ENCODE assay signal across 10 cellular contexts in the genomic region with DNA sequence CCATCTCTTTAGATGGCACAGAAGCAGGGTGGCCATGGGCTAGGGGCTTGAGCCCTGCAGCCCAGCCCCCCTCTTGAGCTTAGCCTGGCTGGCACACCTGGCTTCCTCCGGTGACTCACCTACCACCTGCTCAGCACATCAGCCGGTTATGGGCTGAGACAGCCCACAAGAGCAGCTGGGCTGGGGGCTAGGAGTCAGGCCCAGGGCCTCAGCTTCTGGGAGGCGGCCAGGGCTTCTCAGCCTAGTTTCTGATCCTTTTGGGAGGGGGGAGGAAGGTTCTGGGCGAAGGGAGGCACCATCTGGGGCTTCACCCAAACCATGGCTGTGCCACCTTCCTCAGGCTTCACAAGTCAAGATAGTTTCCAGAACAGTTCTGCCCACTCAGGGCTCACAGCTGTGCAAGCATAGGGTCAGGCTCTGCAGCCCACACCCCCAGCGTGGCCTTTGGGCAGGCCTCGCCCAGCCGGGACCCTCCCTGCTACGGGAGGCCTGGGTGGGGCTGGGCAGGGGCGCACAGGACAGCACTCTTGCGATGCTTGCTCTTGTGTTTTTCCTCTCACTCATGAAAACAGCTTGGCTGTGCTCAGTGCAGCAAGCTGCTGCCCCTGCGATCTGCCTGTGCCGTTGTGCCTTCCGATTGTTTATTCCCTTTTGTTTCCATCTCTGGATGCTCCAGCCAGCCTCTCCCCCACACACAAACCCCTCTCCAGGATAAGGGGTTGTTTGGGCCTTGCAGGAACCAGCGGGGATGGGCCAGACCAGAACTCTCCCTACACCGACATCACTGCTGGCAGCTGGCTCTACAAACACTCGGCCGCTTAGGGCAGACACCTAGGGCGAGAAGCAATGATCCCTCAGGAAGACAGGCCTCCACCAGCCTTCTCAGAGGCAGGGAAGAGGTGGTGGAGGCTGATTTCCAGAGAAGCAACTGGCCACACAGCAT. TPM values are rescaled to one million over a fixed set of nuclear protein-coding genes. Genes with fewer than 3 reads are reported as not detected.
DNase-seq lines count a peak whose midpoint lies in the region; ATAC-seq and TF ChIP-seq lines count a peak whose summit lies in the region.
"Had no signal": no experiment of that assay in that cellular context is flagged by ENCODE, and none has a peak within 500 bp of the region (broad histone marks: within the 10 kb centered on the region; RNA-seq: fewer than 3 reads in every experiment).

No MANE protein-coding gene starts in this region.

- H3K27me3 Mint-ChIP-seq in natural killer cell treated with Interleukin-12 subunit alpha and Interleukin-12 subunit beta and Interleukin-15 and Interleukin-18, amount 100 ng/mL, for 72 hours: no peaks in the 10 kb centered on the region

- H3K9me3 Mint-ChIP-seq in natural killer cell treated with Interleukin-12 subunit alpha and Interleukin-12 subunit beta and Interleukin-15 and Interleukin-18, amount 100 ng/mL, for 72 hours: no peaks in the 10 kb centered on the region

- CTCF ChIA-PET in RWPE1 (lab: Yijun Ruan, JAX): interaction anchor here (0.7 to 0.9 kb wide), 2 partner anchors 27 to 37 kb away, joined by 4 read pairs; no protein-coding TSS in a partner anchor

- H3K9me3 ChIP-seq in iPS-15b (ENCODE audit: control insufficient read depth, insufficient read depth, low read length) (no peaks in the 10 kb centered on the region), upper lobe of left lung (no peaks in the 10 kb centered on the region)
- H3K9me3 ChIP-seq: Caco-2 had no signal

- H3K36me3 ChIP-seq in iPS-15b (ENCODE audit: control insufficient read depth, insufficient read depth, low read length) (no peaks in the 10 kb centered on the region), upper lobe of left lung (no peaks in the 10 kb centered on the region)

- peak overlapping the region; percentile 47 for H3K9ac ChIP-seq in iPS-15b (ENCODE audit: low read depth, low read length)

- H3K27ac ChIP-seq in RWPE1 (peak overlapping the region; percentile 64), upper lobe of left lung (peak overlapping the region in 1 of 4 donors; percentile 35)

- H3K4me3 ChIP-seq in iPS-15b (ENCODE audit: low read depth, low read length): no peak overlapping the region
- no peak overlapping the region for H3K4me3 ChIP-seq in upper lobe of left lung

- peak; percentile 16 for DNase-seq in activated gamma-delta T cell treated with Interleukin-2 at 50 U/mL for 16 hours
- DNase-seq in activated gamma-delta T cell (lab: John Stamatoyannopoulos, UW): no peak
- DNase-seq in RWPE1 (ENCODE audit: low spot score): peak; percentile 75
- DNase-seq in upper lobe of left lung: peak; percentile 53 to 57
- DNase-seq in natural killer cell treated with Interleukin-12 subunit alpha and Interleukin-12 subunit beta and Interleukin-15 and Interleukin-18, amount 100 ng/mL, for 72 hours (ENCODE audit: low spot score): no peak
- DNase-seq in globus pallidus (ENCODE audit: low spot score): no peak
- DNase-seq: Karpas-422 had no signal

- H3K4me1 Mint-ChIP-seq in natural killer cell treated with Interleukin-12 subunit alpha and Interleukin-12 subunit beta and Interleukin-15 and Interleukin-18, amount 100 ng/mL, for 72 hours (ENCODE audit: low read depth in 2 of 2): peaks cover 24 to 49% of the 10 kb centered on the region in 2 donors

- H3K4me3 Mint-ChIP-seq in natural killer cell treated with Interleukin-12 subunit alpha and Interleukin-12 subunit beta and Interleukin-15 and Interleukin-18, amount 100 ng/mL, for 72 hours: no peak overlapping the region

- ATAC-seq in upper lobe of left lung (ENCODE audit: low FRiP score in 2 of 2) (peak in 1 of 2 donors; percentile 32), GM18858 (IDR thresholded peaks at IDR 0.05; ENCODE audit: unreplicated experiment) (no peak)
- ATAC-seq in natural killer cell treated with Interleukin-12 subunit alpha and Interleukin-12 subunit beta and Interleukin-15 and Interleukin-18, amount 100 ng/mL, for 72 hours: no peak

- 61 to 77% methylated on average over 14 to 18 of the region's 18 CpGs for WGBS in upper lobe of left lung, 2 donors

- TF ChIP-seq CTCF in RWPE1 (conservative IDR thresholded peaks at IDR 0.05; ENCODE audit: low read depth): no peak
- no peak for TF ChIP-seq CTCF in upper lobe of left lung (IDR thresholded peaks at IDR 0.05)

- POLR2A ChIA-PET in RWPE1 (lab: Yijun Ruan, JAX; ENCODE audit: low non-redundant PET): interaction anchor here (0.6 to 0.9 kb wide), 2 partner anchors 32 to 38 kb away, joined by 3 read pairs; no protein-coding TSS in a partner anchor

- H3K36me3 Mint-ChIP-seq in natural killer cell treated with Interleukin-12 subunit alpha and Interleukin-12 subunit beta and Interleukin-15 and Interleukin-18, amount 100 ng/mL, for 72 hours: no peaks in the 10 kb centered on the region

- no peaks in the 10 kb centered on the region for H3K4me1 ChIP-seq in iPS-15b (ENCODE audit: control insufficient read depth, insufficient read depth, low read length)
- H3K4me1 ChIP-seq in upper lobe of left lung: peaks cover 13 to 46% (median 30%) of the 10 kb centered on the region in 4 donors

- H3K27ac Mint-ChIP-seq in natural killer cell treated with Interleukin-12 subunit alpha and Interleukin-12 subunit beta and Interleukin-15 and Interleukin-18, amount 100 ng/mL, for 72 hours: peak overlapping the region in 1 of 2 donors; percentile 27

- no peak for TF ChIP-seq POLR2A in upper lobe of left lung (IDR thresholded peaks at IDR 0.05)

- H3K27me3 ChIP-seq in iPS-15b (ENCODE audit: control insufficient read depth, insufficient read depth, low read length): no peaks in the 10 kb centered on the region
- no peaks in the 10 kb centered on the region for H3K27me3 ChIP-seq in upper lobe of left lung

- no peak for TF ChIP-seq EP300 in upper lobe of left lung (IDR thresholded peaks at IDR 0.05)

RNA-seq across cellular contexts. Expression of a gene that starts 26.1 kb away (rescaled TPM):
- 10 to 100 TPM; 14.0 to 43.6 (median 24.2) TPM for total RNA-seq in upper lobe of left lung
- 10 to 100 TPM; 17.0 to 18.0 TPM for total RNA-seq in natural killer cell treated with Interleukin-12 subunit alpha and Interleukin-12 subunit beta and Interleukin-15 and Interleukin-18, amount 100 ng/mL, for 72 hours

RNA-seq across cellular contexts. Expression of a gene that starts 38.2 kb away (rescaled TPM):
- total RNA-seq in upper lobe of left lung: 10 to 100 TPM in 3 of 6 donors, 1 to 10 TPM in 3; 7.1 to 13.6 (median 11.3) TPM
- 10 to 100 TPM; 27.8 to 41.7 TPM for total RNA-seq in natural killer cell treated with Interleukin-12 subunit alpha and Interleukin-12 subunit beta and Interleukin-15 and Interleukin-18, amount 100 ng/mL, for 72 hours

RNA-seq across cellular contexts. Expression of a gene that starts 52.2 kb away (rescaled TPM):
- total RNA-seq in upper lobe of left lung: 10 to 100 TPM in 2 of 6 donors, 1 to 10 TPM in 4; 2.0 to 27.2 (median 2.8) TPM
- 10 to 100 TPM in 1 of 2 donors, 1 to 10 TPM in 1; 7.4 to 12.9 TPM for total RNA-seq in natural killer cell treated with Interleukin-12 subunit alpha and Interleukin-12 subunit beta and Interleukin-15 and Interleukin-18, amount 100 ng/mL, for 72 hours

Comparison
In these comparisons a context has a peak if more than half of its experiments do, and no peak if none do; other contexts are left out.
1. DNase-seq: peak in activated gamma-delta T cell treated with Interleukin-2 at 50 U/mL for 16 hours (single experiment), RWPE1 (single experiment) and upper lobe of left lung (2 of 2); none in activated gamma-delta T cell (single experiment), natural killer cell treated with Interleukin-12 subunit alpha and Interleukin-12 subunit beta and Interleukin-15 and Interleukin-18, amount 100 ng/mL, for 72 hours (single experiment) and globus pallidus (single experiment).